1 cellular context compared by ENCODE assay signal in genomic region chr16:5071681-5072333, GRCh38.
TF ChIP-seq lines count a peak whose summit lies in the region.

Gene ALG1, plus strand, starts transcription at chr16:5071843. Its CDS starts 7 bp downstream, at chr16:5071850.

TF ChIP-seq in HepG2, 621 proteins besides CTCF, POLR2A, EP300 and RAD21 (continued from another document and continues in another):
- peak; percentile 99 for TF ChIP-seq ZNF784 (CRISPR knock-in tag; IDR thresholded peaks at IDR 0.05; ENCODE audit: borderline replicate concordance)
- peak; percentile 97 for TF ChIP-seq ZNF644 (CRISPR knock-in tag; IDR thresholded peaks at IDR 0.05; ENCODE audit: low read depth)
- TF ChIP-seq ARHGAP35 (CRISPR knock-in tag; IDR thresholded peaks at IDR 0.05; ENCODE audit: borderline replicate concordance): peak; percentile 90
- no peak for TF ChIP-seq NFIB (CRISPR knock-in tag; IDR thresholded peaks at IDR 0.05; ENCODE audit: borderline replicate concordance)
- no peak for TF ChIP-seq ZZZ3 (CRISPR knock-in tag; IDR thresholded peaks at IDR 0.05; ENCODE audit: borderline replicate concordance)
- peak; percentile 84 for TF ChIP-seq ZMYM3 (CRISPR knock-in tag; IDR thresholded peaks at IDR 0.05)
- TF ChIP-seq CERS6 (CRISPR knock-in tag; IDR thresholded peaks at IDR 0.05): no peak
- TF ChIP-seq PAF1 (CRISPR knock-in tag; IDR thresholded peaks at IDR 0.05): no peak
- peak; percentile 26; the same call in 1 of the 2 replicates for TF ChIP-seq ARID3A (IDR thresholded peaks at IDR 0.05; ENCODE audit: low read depth, low read length)
- TF ChIP-seq STAT5B (CRISPR knock-in tag; IDR thresholded peaks at IDR 0.05): peak; percentile 92
- no peak for TF ChIP-seq ARNTL (CRISPR knock-in tag; IDR thresholded peaks at IDR 0.05)
- peak; percentile 93; the same call in 1 of the 2 replicates for TF ChIP-seq ZNF788 (CRISPR knock-in tag; IDR thresholded peaks at IDR 0.05; ENCODE audit: borderline replicate concordance)
- peak; percentile 84 for TF ChIP-seq IRF2 (CRISPR knock-in tag; IDR thresholded peaks at IDR 0.05)
- no peak for TF ChIP-seq BCLAF1 (IDR thresholded peaks at IDR 0.05)
- peak; percentile 64; the same call in 1 of the 2 replicates for TF ChIP-seq KDM1A (CRISPR knock-in tag; IDR thresholded peaks at IDR 0.05)
- peak; percentile 44; the same call in 1 of the 2 replicates for TF ChIP-seq ZNF281 (CRISPR knock-in tag; IDR thresholded peaks at IDR 0.05; ENCODE audit: borderline replicate concordance)
- TF ChIP-seq NFRKB (IDR thresholded peaks at IDR 0.05): peak; percentile 60; the same call in 1 of the 2 replicates
- TF ChIP-seq THAP11 (CRISPR knock-in tag; IDR thresholded peaks at IDR 0.05): peak; percentile 87
- no peak for TF ChIP-seq HMGA1 (CRISPR knock-in tag; conservative IDR thresholded peaks at IDR 0.05)
- TF ChIP-seq ZFP36 (IDR thresholded peaks at IDR 0.05; ENCODE audit: borderline replicate concordance, low read depth, low read length, partially characterized antibody): no peak
- TF ChIP-seq AKNA (CRISPR knock-in tag; IDR thresholded peaks at IDR 0.05; ENCODE audit: borderline replicate concordance): peak; percentile 29; the same call in 1 of the 2 replicates
- no peak; the same call in 1 of the 2 replicates for TF ChIP-seq MTERF4 (CRISPR knock-in tag; IDR thresholded peaks at IDR 0.05)
- no peak for TF ChIP-seq SP5 (CRISPR knock-in tag; IDR thresholded peaks at IDR 0.05; ENCODE audit: borderline replicate concordance, low read depth)
- TF ChIP-seq SNAPC2 (CRISPR knock-in tag; IDR thresholded peaks at IDR 0.05): 0 out of 2 replicates have a peak, but pooled peaks have one; percentile 85
- peak; percentile 94 for TF ChIP-seq BORCS8-MEF2B (CRISPR knock-in tag; IDR thresholded peaks at IDR 0.05)
- TF ChIP-seq TOPORS (CRISPR knock-in tag; IDR thresholded peaks at IDR 0.05): peak; percentile 39; the same call in 1 of the 2 replicates
- TF ChIP-seq ZBTB25 (CRISPR knock-in tag; IDR thresholded peaks at IDR 0.05): peak; percentile 88
- peak; percentile 92 for TF ChIP-seq ZBTB20 (CRISPR knock-in tag; IDR thresholded peaks at IDR 0.05; ENCODE audit: borderline replicate concordance, low read depth)
- TF ChIP-seq ZNF691 (CRISPR knock-in tag; IDR thresholded peaks at IDR 0.05; ENCODE audit: borderline replicate concordance, low read depth): peak; percentile 89
- peak; percentile 65; the same call in 1 of the 2 replicates for TF ChIP-seq ZBTB2 (CRISPR knock-in tag; IDR thresholded peaks at IDR 0.05; ENCODE audit: low read depth)
- no peak for TF ChIP-seq HNF1B (CRISPR knock-in tag; IDR thresholded peaks at IDR 0.05)
- TF ChIP-seq NRL (CRISPR knock-in tag; IDR thresholded peaks at IDR 0.05; ENCODE audit: borderline replicate concordance): peak; percentile 99
- TF ChIP-seq PTBP1 (IDR thresholded peaks at IDR 0.05; ENCODE audit: low read depth, low read length, poor library complexity, severe bottlenecking): no peak
- TF ChIP-seq CHD2 (IDR thresholded peaks at IDR 0.05; ENCODE audit: low read depth, low read length): peak; percentile 37; the same call in 1 of the 2 replicates
- peak; percentile 91 for TF ChIP-seq ZNF776 (CRISPR knock-in tag; IDR thresholded peaks at IDR 0.05)
